Comparison of ENCODE assay signal across 23 cellular contexts in genomic region chr6:84182001-84182400, GRCh38.
"Had no signal": no experiment of that assay in that cellular context is flagged by ENCODE, and none has a peak within 500 bp of the region (broad histone marks: within the 10 kb centered on the region; RNA-seq: fewer than 3 reads in every experiment).

No MANE protein-coding gene starts in this region.

- H3K79me2 ChIP-seq: parathyroid adenoma had no signal

- H3K9ac ChIP-seq: neural progenitor cell, parathyroid adenoma had no signal

- DNase-seq: hippocampal formation; left colon; left lung; lower lobe of right lung; mesendoderm; naive B cell; natural killer cell; nephron progenitor cell; occipital lobe; psoas muscle; right lobe of liver; stimulated activated CD4-positive, alpha-beta T cell treated with anti-CD3 and anti-CD28 coated beads, Interleukin-4, amount 100 ng/mL, for 24 hours; stimulated activated naive CD4-positive, alpha-beta T cell; tibial artery; trophoblast cell; upper lobe of right lung had no signal

- H3K4me1 ChIP-seq: left lung, lower lobe of right lung, neural progenitor cell, parathyroid adenoma, psoas muscle, right atrium auricular region, right lobe of liver, suprapubic skin, upper lobe of right lung had no signal

- H3K4me3 ChIP-seq: left lung, lower lobe of right lung, neural progenitor cell, psoas muscle, right atrium auricular region, right lobe of liver, suprapubic skin, thoracic aorta, tibial artery, upper lobe of right lung had no signal

- H3K9me3 ChIP-seq: left lung, lower lobe of right lung, neutrophil, psoas muscle, right atrium auricular region, right lobe of liver, suprapubic skin, thoracic aorta, tibial artery, upper lobe of right lung had no signal

- H3K27ac ChIP-seq: left lung, lower lobe of right lung, neural progenitor cell, neutrophil, parathyroid adenoma, psoas muscle, right atrium auricular region, right lobe of liver, suprapubic skin, thoracic aorta, tibial artery, upper lobe of right lung had no signal

- ATAC-seq: left colon; left lung; lower lobe of right lung; natural killer cell; psoas muscle; right lobe of liver; stimulated activated effector memory CD8-positive, alpha-beta T cell treated with anti-CD3 and anti-CD28 coated beads, Interleukin-12 subunit alpha, Interleukin-12 subunit beta, amount 100 ng/mL, for 72 hours; upper lobe of right lung had no signal

- H2AFZ ChIP-seq: neural progenitor cell, parathyroid adenoma had no signal

- H3K36me3 ChIP-seq: neural progenitor cell, neutrophil, right atrium auricular region, right lobe of liver had no signal

- H3K27me3 ChIP-seq: left lung, neural progenitor cell, neutrophil, right atrium auricular region, right lobe of liver, suprapubic skin, tibial artery, upper lobe of right lung had no signal

- H3K4me2 ChIP-seq: neural progenitor cell had no signal
